Comparison of ENCODE assay signal across 31 cellular contexts in genomic region chr20:22460231-22460630, GRCh38.
"Had no signal": no experiment of that assay in that cellular context is flagged by ENCODE, and none has a peak within 500 bp of the region (broad histone marks: within the 10 kb centered on the region; RNA-seq: fewer than 3 reads in every experiment).

No MANE protein-coding gene starts in this region.

- H3K4me1 Mint-ChIP-seq: activated CD4-positive, alpha-beta T cell treated with anti-CD3 and anti-CD28 coated beads for 36 hours; activated naive CD8-positive, alpha-beta T cell treated with anti-CD3 and anti-CD28 coated beads for 36 hours; central memory CD8-positive, alpha-beta T cell had no signal

- H3K36me3 Mint-ChIP-seq: activated naive CD8-positive, alpha-beta T cell treated with anti-CD3 and anti-CD28 coated beads for 36 hours; naive thymus-derived CD4-positive, alpha-beta T cell; neural progenitor cell; WTC11 had no signal

- H3K9me3 Mint-ChIP-seq: activated naive CD8-positive, alpha-beta T cell treated with anti-CD3 and anti-CD28 coated beads for 36 hours; activated T-cell treated with anti-CD3 and anti-CD28 coated beads, Interleukin-2, amount 50 U/mL, for 24 hours; activated T-helper 2 cell treated with anti-CD3 and anti-CD28 coated beads, Interferon-gamma antibody, Interleukin-2, Interleukin-4, amounts not matched to agents 10 μg/mL and 5 μg/mL and 100 μg/mL, durations not matched to agents 14 hours and 24 hours and 36 hours; neural progenitor cell; T-helper 1 cell treated with Interleukin-12 subunit alpha and Interleukin-12 subunit beta and Interleukin-4 antibody, amounts not matched to agents 30 μg/mL and 1 μg/mL, for 36 hours; WTC11 had no signal

- H3K27ac Mint-ChIP-seq: activated CD4-positive, alpha-beta T cell treated with anti-CD3 and anti-CD28 coated beads for 36 hours; activated naive CD8-positive, alpha-beta T cell treated with anti-CD3 and anti-CD28 coated beads for 36 hours; activated T-cell treated with anti-CD3 and anti-CD28 coated beads, Interleukin-2, amount 50 U/mL, for 24 hours; activated T-helper 2 cell treated with anti-CD3 and anti-CD28 coated beads, Interferon-gamma antibody, Interleukin-2, Interleukin-4, amounts not matched to agents 10 μg/mL and 5 μg/mL and 100 μg/mL, durations not matched to agents 14 hours and 24 hours and 36 hours; naive thymus-derived CD4-positive, alpha-beta T cell; neural progenitor cell; T-helper 1 cell treated with Interleukin-12 subunit alpha and Interleukin-12 subunit beta and Interleukin-4 antibody, amounts not matched to agents 30 μg/mL and 1 μg/mL, for 36 hours; WTC11 had no signal

- H3K4me3 Mint-ChIP-seq: activated CD4-positive, alpha-beta T cell treated with anti-CD3 and anti-CD28 coated beads for 36 hours; activated naive CD8-positive, alpha-beta T cell treated with anti-CD3 and anti-CD28 coated beads for 36 hours; activated T-cell treated with anti-CD3 and anti-CD28 coated beads, Interleukin-2, amount 50 U/mL, for 24 hours; central memory CD8-positive, alpha-beta T cell; naive thymus-derived CD4-positive, alpha-beta T cell; neural progenitor cell; T-helper 1 cell treated with Interleukin-12 subunit alpha and Interleukin-12 subunit beta and Interleukin-4 antibody, amounts not matched to agents 30 μg/mL and 1 μg/mL, for 36 hours; WTC11 had no signal

- H3K4me3 ChIP-seq: esophagus muscularis mucosa, gastrocnemius medialis, neural progenitor cell, sigmoid colon, smooth muscle cell, thoracic aorta, upper lobe of left lung had no signal

- ATAC-seq: activated CD4-positive, alpha-beta T cell treated with anti-CD3 and anti-CD28 coated beads for 36 hours; gastrocnemius medialis; left cardiac atrium; naive thymus-derived CD4-positive, alpha-beta T cell; WTC11 had no signal

- H3K9me3 ChIP-seq: esophagus muscularis mucosa, gastrocnemius medialis, sigmoid colon, thoracic aorta, upper lobe of left lung had no signal

- DNase-seq: activated CD4-positive, alpha-beta T cell treated with anti-CD3 and anti-CD28 coated beads for 36 hours; activated CD4-positive, alpha-beta T cell treated with anti-CD3 and anti-CD28 coated beads, Interleukin-2, amount 50 U/mL, for 4 hours; activated CD8-positive, alpha-beta memory T cell treated with anti-CD3 and anti-CD28 coated beads for 24 hours; activated CD8-positive, alpha-beta memory T cell treated with anti-CD3 and anti-CD28 coated beads, Interleukin-2, amount 50 U/mL, for 4 hours; activated naive CD4-positive, alpha-beta T cell treated with Interleukin-2 at 50 U/mL for 16 hours; activated naive CD8-positive, alpha-beta T cell treated with anti-CD3 and anti-CD28 coated beads for 36 hours; activated T-cell treated with anti-CD3 and anti-CD28 coated beads, Interleukin-2, amount 50 U/mL, for 24 hours; effector memory CD4-positive, alpha-beta T cell; gastrocnemius medialis; hypothalamus; left cardiac atrium; naive thymus-derived CD4-positive, alpha-beta T cell; posterior cingulate gyrus; sigmoid colon; stimulated activated CD4-positive, alpha-beta T cell treated with anti-CD3 and anti-CD28 coated beads, Interleukin-15, amount 100 ng/mL, for 24 hours; stimulated activated CD4-positive, alpha-beta T cell treated with anti-CD3 and anti-CD28 coated beads, Interleukin-2, amount 100 ng/mL, for 48 hours; stimulated activated CD8-positive, alpha-beta memory T cell treated with anti-CD3 and anti-CD28 coated beads, Interleukin-4, amount 100 ng/mL, for 48 hours; stimulated activated naive CD4-positive, alpha-beta T cell; T1000 had no signal

- H3K27me3 ChIP-seq: gastrocnemius medialis, upper lobe of left lung had no signal

- H3K27ac ChIP-seq: esophagus muscularis mucosa, gastrocnemius medialis, neural progenitor cell, sigmoid colon, thoracic aorta, upper lobe of left lung had no signal

- H3K4me2 ChIP-seq: neural progenitor cell, smooth muscle cell had no signal

- H3K4me1 ChIP-seq: esophagus muscularis mucosa, gastrocnemius medialis, sigmoid colon had no signal

- FAIRE-seq: astrocyte, colon, islet of Langerhans had no signal

- H3K36me3 ChIP-seq: esophagus muscularis mucosa, gastrocnemius medialis, neural progenitor cell, sigmoid colon, thoracic aorta, upper lobe of left lung had no signal
